ENCODE assay signal across 6 cellular contexts in genomic region chr12:57517718-57518117, GRCh38. TPM values are rescaled to one million over a fixed set of nuclear protein-coding genes. Genes with fewer than 3 reads are reported as not detected.
DNase-seq lines count a peak whose midpoint lies in the region; ATAC-seq and TF ChIP-seq lines count a peak whose summit lies in the region.
"Not testable (repeated sequence)": the region's sequence is repeated elsewhere in the genome, so short reads cannot be mapped to it uniquely, and the experiment has no call there.

No MANE protein-coding gene starts in this region.

- H3K4me1 ChIP-seq in RWPE2 (ENCODE audit: insufficient read depth, poor library complexity, severe bottlenecking) (peaks cover 24% of the 10 kb centered on the region), adipocyte (ENCODE audit: control insufficient read depth, insufficient read depth, low read length) (peaks cover 31% of the 10 kb centered on the region), subcutaneous abdominal adipose tissue (ENCODE audit: control insufficient read depth in 5 of 5, insufficient read depth in 5 of 5, low read length in 5 of 5) (peaks cover 16 to 51% (median 47%) of the 10 kb centered on the region in 5 donors)

- H3K4me3 ChIP-seq in RWPE2 (ENCODE audit: severe bottlenecking) = not testable (repeated sequence)
- H3K4me3 ChIP-seq in adipocyte (ENCODE audit: low read length) = peak overlapping the region; percentile 99
- H3K4me3 ChIP-seq in fibroblast of mammary gland (ENCODE audit: control insufficient read depth, low read depth, low read length) = peak overlapping the region; percentile 99
- H3K4me3 ChIP-seq in subcutaneous abdominal adipose tissue (ENCODE audit: low read depth in 1 of 5, low read length in 5 of 5) = peak overlapping the region in 3 of 5 donors; percentile 93 to 100 (median 99)

- not testable (repeated sequence) for H3K9me3 Mint-ChIP-seq in CD4-positive, alpha-beta T cell; naive thymus-derived CD8-positive, alpha-beta T cell

- intact Hi-C loops in CD4-positive, alpha-beta T cell (cut with DNase I, micrococcal nuclease) = loop anchor here in 1 of 2 experiments (1.0 kb wide), 1 partner anchor 30 kb away; the partner anchor contains the start of gene DCTN2

- POLR2A ChIA-PET in CD4-positive, alpha-beta T cell (lab: Charles Lee) = not testable (repeated sequence)
- POLR2A ChIA-PET in naive thymus-derived CD8-positive, alpha-beta T cell (lab: Charles Lee) = interaction anchor here (0.5 to 8.6 kb wide), 5 partner anchors 13 to 185 kb away, joined by 3 to 135 read pairs (median 11); partner anchors contain the start of genes ARHGAP9 and GLI1

- H3K36me3 Mint-ChIP-seq in CD4-positive, alpha-beta T cell (ENCODE audit: low read depth) = peaks cover 82% of the 10 kb centered on the region
- H3K36me3 Mint-ChIP-seq in naive thymus-derived CD8-positive, alpha-beta T cell = peaks cover 4 to 68% (median 23%) of the 10 kb centered on the region in 3 donors

- peaks cover 73% of the 10 kb centered on the region for H3K36me3 ChIP-seq in RWPE2 (ENCODE audit: low read depth)
- H3K36me3 ChIP-seq in adipocyte (ENCODE audit: control insufficient read depth, insufficient read depth, low read length, severe bottlenecking) = peaks cover 61% of the 10 kb centered on the region
- peaks cover 14 to 50% (median 44%) of the 10 kb centered on the region in 5 donors for H3K36me3 ChIP-seq in subcutaneous abdominal adipose tissue (ENCODE audit: control insufficient read depth in 5 of 5, insufficient read depth in 5 of 5, low read length in 5 of 5)

- H3K9ac ChIP-seq in adipocyte (ENCODE audit: low read length) = peak overlapping the region; percentile 100
- H3K9ac ChIP-seq in subcutaneous abdominal adipose tissue (ENCODE audit: low read length in 5 of 5) = peak overlapping the region in 2 of 5 donors; percentile 41 to 71

- not testable (repeated sequence) for H3K27me3 Mint-ChIP-seq in CD4-positive, alpha-beta T cell; naive thymus-derived CD8-positive, alpha-beta T cell

- H3K4me3 Mint-ChIP-seq in CD4-positive, alpha-beta T cell = peak overlapping the region; percentile 95
- peak overlapping the region in 4 of 10 donors; percentile 29 to 97 (median 52) for H3K4me3 Mint-ChIP-seq in naive thymus-derived CD8-positive, alpha-beta T cell

- H3K4me1 Mint-ChIP-seq in CD4-positive, alpha-beta T cell (ENCODE audit: low read depth) = peaks cover 47% of the 10 kb centered on the region
- peaks cover 26 to 46% (median 43%) of the 10 kb centered on the region in 4 donors for H3K4me1 Mint-ChIP-seq in naive thymus-derived CD8-positive, alpha-beta T cell

- peak overlapping the region; percentile 16 for H3K27ac ChIP-seq in CD4-positive, alpha-beta T cell (ENCODE audit: low read depth, low read length)
- H3K27ac ChIP-seq in RWPE2 (ENCODE audit: poor library complexity, severe bottlenecking) = peak overlapping the region; percentile 90
- H3K27ac ChIP-seq in subcutaneous abdominal adipose tissue (ENCODE audit: low read depth, low read length) = peak overlapping the region; percentile 99

- not testable (repeated sequence) for DNase-seq in CD4-positive, alpha-beta T cell; RWPE2 (ENCODE audit: low spot score); adipocyte (ENCODE audit: low read depth); fibroblast of mammary gland (ENCODE audit: low read depth); naive thymus-derived CD8-positive, alpha-beta T cell

- not testable (repeated sequence) for H3K9me3 ChIP-seq in CD4-positive, alpha-beta T cell (ENCODE audit: control insufficient read depth, low read length); RWPE2 (ENCODE audit: severe bottlenecking); adipocyte (ENCODE audit: control insufficient read depth, low read length); subcutaneous abdominal adipose tissue (ENCODE audit: control insufficient read depth in 5 of 5, low read length in 5 of 5)

- CTCF ChIA-PET in CD4-positive, alpha-beta T cell (lab: Charles Lee) = interaction anchor here (2.0 kb wide), 1 partner anchor 59 kb away, joined by 8 read pairs; the partner anchor contains the start of gene GLI1

- not testable (repeated sequence) for TF ChIP-seq CTCF in CD4-positive, alpha-beta T cell (IDR thresholded peaks at IDR 0.05); RWPE2 (IDR thresholded peaks at IDR 0.05; ENCODE audit: poor library complexity, severe bottlenecking); fibroblast of mammary gland (conservative IDR thresholded peaks at IDR 0.05; ENCODE audit: control insufficient read depth, insufficient read depth, low read depth, low read length)

- not testable (repeated sequence) for ATAC-seq in CD4-positive, alpha-beta T cell (ENCODE audit: poor library complexity); RWPE2 (ENCODE audit: low read depth); naive thymus-derived CD8-positive, alpha-beta T cell

- H3K27me3 ChIP-seq in CD4-positive, alpha-beta T cell (ENCODE audit: control insufficient read depth, insufficient read depth, low read length); RWPE2 (ENCODE audit: insufficient read depth, poor library complexity, severe bottlenecking); adipocyte (replicated peaks; ENCODE audit: control insufficient read depth, insufficient read depth, low read length); subcutaneous abdominal adipose tissue (ENCODE audit: control insufficient read depth in 5 of 5, insufficient read depth in 4 of 5, low read length in 5 of 5): not testable (repeated sequence)

- peak overlapping the region; percentile 100 for H3K27ac Mint-ChIP-seq in CD4-positive, alpha-beta T cell
- H3K27ac Mint-ChIP-seq in naive thymus-derived CD8-positive, alpha-beta T cell = peak overlapping the region in 9 of 10 donors; percentile 53 to 100 (median 77)

RNA-seq across cellular contexts. Expression of gene DDIT3, which starts 2.6 kb away (rescaled TPM):
- 100 to 1,000 TPM; 145 TPM for total RNA-seq in CD4-positive, alpha-beta T cell
- total RNA-seq in naive thymus-derived CD8-positive, alpha-beta T cell = 10 to 100 TPM; 88.0 to 89.5 TPM
- 10 to 100 TPM; 13.1 to 18.7 (median 15.5) TPM for polyA plus RNA-seq in naive thymus-derived CD8-positive, alpha-beta T cell

RNA-seq across cellular contexts. Expression of gene MBD6, which starts 4.9 kb away (rescaled TPM):
- total RNA-seq in CD4-positive, alpha-beta T cell = 10 to 100 TPM; 72.4 to 74.7 TPM
- total RNA-seq in naive thymus-derived CD8-positive, alpha-beta T cell = 100 to 1,000 TPM in 1 of 2 experiments, 10 to 100 TPM in 1; 98.5 to 104 TPM
- 1 to 10 TPM in 2 of 3 donors, under 1 TPM in 1; 0.38 to 2.5 (median 2.1) TPM for polyA plus RNA-seq in naive thymus-derived CD8-positive, alpha-beta T cell

RNA-seq across cellular contexts. Expression of gene DCTN2, which starts 29.3 kb away (rescaled TPM):
- 10 to 100 TPM; 39.6 TPM for total RNA-seq in CD4-positive, alpha-beta T cell
- 10 to 100 TPM; 69.0 to 70.5 TPM for total RNA-seq in naive thymus-derived CD8-positive, alpha-beta T cell
- 10 to 100 TPM; 60.6 to 67.8 (median 67.7) TPM for polyA plus RNA-seq in naive thymus-derived CD8-positive, alpha-beta T cell

RNA-seq across cellular contexts. Expression of gene MARS1, which starts 29.9 kb away (rescaled TPM):
- 100 to 1,000 TPM; 203 to 204 TPM for total RNA-seq in CD4-positive, alpha-beta T cell
- total RNA-seq in naive thymus-derived CD8-positive, alpha-beta T cell = 100 to 1,000 TPM; 368 to 386 TPM
- 10 to 100 TPM; 81.0 to 93.5 (median 91.9) TPM for polyA plus RNA-seq in naive thymus-derived CD8-positive, alpha-beta T cell

RNA-seq across cellular contexts. Expression of gene KIF5A, which starts 32.1 kb away (rescaled TPM):
- under 1 TPM; 0.39 to 0.47 TPM for total RNA-seq in CD4-positive, alpha-beta T cell
- total RNA-seq in naive thymus-derived CD8-positive, alpha-beta T cell = 1 to 10 TPM; 1.5 to 2.3 TPM
- under 1 TPM in 2 of 3 donors, not detected in 1; 0.17 to 0.20 TPM for polyA plus RNA-seq in naive thymus-derived CD8-positive, alpha-beta T cell

Comparison
In these comparisons a context has a peak if more than half of its experiments do, and no peak if none do; other contexts are left out.
1. H3K27ac ChIP-seq: peak in every context shown above with its lines; median percentile 99 in subcutaneous abdominal adipose tissue; 90 in RWPE2; 16 in CD4-positive, alpha-beta T cell.